ENCODE assay signal across 8 cellular contexts in genomic region chr7:144854839-144855424, GRCh38. TPM values are rescaled to one million over a fixed set of nuclear protein-coding genes. Genes with fewer than 3 reads are reported as not detected.
DNase-seq lines count a peak whose midpoint lies in the region; ATAC-seq and TF ChIP-seq lines count a peak whose summit lies in the region.

No MANE protein-coding gene starts in this region.

- H3K27me3 Mint-ChIP-seq in osteocyte (ENCODE audit: unreplicated experiment), result peaks cover 11% of the 10 kb centered on the region
- H3K27me3 Mint-ChIP-seq in activated naive CD4-positive, alpha-beta T cell treated with anti-CD3 and anti-CD28 coated beads for 36 hours (ENCODE audit: low read depth), result no peaks in the 10 kb centered on the region

- H3K9me3 Mint-ChIP-seq in osteocyte (ENCODE audit: unreplicated experiment), result no peaks in the 10 kb centered on the region
- peaks cover 2% of the 10 kb centered on the region for H3K9me3 Mint-ChIP-seq in activated naive CD4-positive, alpha-beta T cell treated with anti-CD3 and anti-CD28 coated beads for 36 hours

- CTCF ChIA-PET in mammary epithelial cell (lab: Charles Lee; ENCODE audit: low non-redundant PET), result no interaction called here
- CTCF ChIA-PET in activated naive CD4-positive, alpha-beta T cell treated with anti-CD3 and anti-CD28 coated beads for 36 hours (lab: Charles Lee), result interaction anchor here (0.7 to 1.1 kb wide), 2 partner anchors 9 to 16 kb away, joined by 3 to 5 read pairs; no protein-coding TSS in a partner anchor

- H3K4me3 Mint-ChIP-seq in osteocyte (ENCODE audit: unreplicated experiment), result no peak overlapping the region
- no peak overlapping the region for H3K4me3 Mint-ChIP-seq in activated naive CD4-positive, alpha-beta T cell treated with anti-CD3 and anti-CD28 coated beads for 36 hours

- H2AFZ ChIP-seq in mammary epithelial cell (ENCODE audit: low read depth, low read length), result no peak overlapping the region

- H3K27ac ChIP-seq in mammary epithelial cell (ENCODE audit: insufficient read depth, low read depth, low read length), result no peak overlapping the region

- no peaks in the 10 kb centered on the region for H3K27me3 ChIP-seq in mammary epithelial cell (ENCODE audit: insufficient read depth, low read length)

- no peaks in the 10 kb centered on the region for H4K20me1 ChIP-seq in mammary epithelial cell (ENCODE audit: insufficient read depth, low read length)

- no peak overlapping the region for H3K27ac Mint-ChIP-seq in osteocyte (ENCODE audit: unreplicated experiment)
- no peak overlapping the region for H3K27ac Mint-ChIP-seq in activated naive CD4-positive, alpha-beta T cell treated with anti-CD3 and anti-CD28 coated beads for 36 hours

- no peak overlapping the region for H3K4me3 ChIP-seq in mammary epithelial cell (replicated peaks in 1 of 3; ENCODE audit: insufficient read depth in 1 of 3, low read depth in 2 of 3, low read length in 3 of 3)

- no peaks in the 10 kb centered on the region for H3K4me1 Mint-ChIP-seq in osteocyte (ENCODE audit: unreplicated experiment)
- no peaks in the 10 kb centered on the region for H3K4me1 Mint-ChIP-seq in activated naive CD4-positive, alpha-beta T cell treated with anti-CD3 and anti-CD28 coated beads for 36 hours (ENCODE audit: low read depth)

- in situ Hi-C loops in mammary epithelial cell (cut with MboI; ENCODE audit: low sequenced_read_pairs in 2 of 2), result no loop called here

- 26% methylated on average over 3 of the region's 3 CpGs for WGBS in mammary epithelial cell (ENCODE audit: low coverage, missing lambda C conversion rate)

- no peak overlapping the region for H3K9ac ChIP-seq in mammary epithelial cell (ENCODE audit: insufficient read depth, low read length)

- H3K36me3 ChIP-seq in mammary epithelial cell (ENCODE audit: insufficient read depth, low read length), result no peaks in the 10 kb centered on the region

- TF ChIP-seq CTCF in mammary epithelial cell (conservative IDR thresholded peaks at IDR 0.05 in 1 of 2, IDR thresholded peaks at IDR 0.05 in 1 of 2; ENCODE audit: extremely low read depth in 1 of 2, insufficient read depth in 1 of 2, low read depth in 1 of 2, low read length in 2 of 2), result peak; percentile 48 to 66
- peak; percentile 70 for TF ChIP-seq CTCF in osteocyte (IDR thresholded peaks at IDR 0.05)

- H3K4me1 ChIP-seq in mammary epithelial cell (ENCODE audit: insufficient read depth, low read length), result peaks cover 3% of the 10 kb centered on the region

- no peaks in the 10 kb centered on the region for H3K36me3 Mint-ChIP-seq in osteocyte (ENCODE audit: unreplicated experiment)
- no peaks in the 10 kb centered on the region for H3K36me3 Mint-ChIP-seq in activated naive CD4-positive, alpha-beta T cell treated with anti-CD3 and anti-CD28 coated beads for 36 hours (ENCODE audit: low read depth)

- BruUV-seq in mammary epithelial cell (replicated peaks; lab: Mats Ljungman, UMichigan), result no TSS peak

- dilution Hi-C loops in mammary epithelial cell (cut with HindIII; ENCODE audit: low sequenced_read_pairs), result no loop called here

- no peak overlapping the region for H3K4me2 ChIP-seq in mammary epithelial cell (ENCODE audit: insufficient read depth, low read depth, low read length)

- peak; percentile 6 for DNase-seq in DMS79 treated with DMSO at 0.1 percent for 48 hours (lab: John Stamatoyannopoulos, UW)
- no peak for DNase-seq in DMS79 (lab: John Stamatoyannopoulos, UW)
- peak; percentile 61 for DNase-seq in NCI-H1694 treated with DMSO at 0.1 percent for 48 hours (lab: John Stamatoyannopoulos, UW)
- peak; percentile 4 for DNase-seq in mammary epithelial cell
- DNase-seq in osteocyte (ENCODE audit: extremely low spot score, unreplicated experiment), result no peak
- DNase-seq in OCI-M2 (lab: John Stamatoyannopoulos, UW; ENCODE audit: unreplicated experiment), result no peak
- no peak for DNase-seq in activated naive CD4-positive, alpha-beta T cell treated with anti-CD3 and anti-CD28 coated beads for 36 hours

- ATAC-seq in HG03442 (IDR thresholded peaks at IDR 0.05; ENCODE audit: unreplicated experiment), result no peak

- H3K9me3 ChIP-seq in mammary epithelial cell (replicated peaks; ENCODE audit: insufficient read depth, low read length), result no peaks in the 10 kb centered on the region

- H3K79me2 ChIP-seq in mammary epithelial cell (ENCODE audit: insufficient read depth, low read length), result no peaks in the 10 kb centered on the region

- intact Hi-C loops in mammary epithelial cell (cut with micrococcal nuclease), result loop anchor here (5.0 kb wide), 1 partner anchor 118 kb away; no protein-coding TSS in a partner anchor
- intact Hi-C loops in activated naive CD4-positive, alpha-beta T cell treated with anti-CD3 and anti-CD28 coated beads for 36 hours (cut with micrococcal nuclease), result loop anchor here (1.0 kb wide), 1 partner anchor 1235 kb away; no protein-coding TSS in a partner anchor

RNA-seq across cellular contexts. Expression of gene TPK1, which starts 19.1 kb away (rescaled TPM):
- total RNA-seq in mammary epithelial cell (1 to 10 TPM; 1.3 to 2.3 TPM), osteocyte (4.2 and 5.6 TPM in 2 replicates)
- 1.2 TPM for polyA plus RNA-seq in mammary epithelial cell
- polyA minus RNA-seq in mammary epithelial cell, result not detected
- 10 to 100 TPM; 26.4 to 28.6 TPM for total RNA-seq in activated naive CD4-positive, alpha-beta T cell treated with anti-CD3 and anti-CD28 coated beads for 36 hours

Comparison
In these comparisons a context has a peak if more than half of its experiments do, and no peak if none do; other contexts are left out.
1. DNase-seq: peak in DMS79 treated with DMSO at 0.1 percent for 48 hours (single experiment), NCI-H1694 treated with DMSO at 0.1 percent for 48 hours (single experiment) and mammary epithelial cell (single experiment); none in DMS79 (single experiment), osteocyte (single experiment), OCI-M2 (single experiment) and activated naive CD4-positive, alpha-beta T cell treated with anti-CD3 and anti-CD28 coated beads for 36 hours (single experiment).